10 cellular contexts compared by ENCODE assay signal in the genomic region with DNA sequence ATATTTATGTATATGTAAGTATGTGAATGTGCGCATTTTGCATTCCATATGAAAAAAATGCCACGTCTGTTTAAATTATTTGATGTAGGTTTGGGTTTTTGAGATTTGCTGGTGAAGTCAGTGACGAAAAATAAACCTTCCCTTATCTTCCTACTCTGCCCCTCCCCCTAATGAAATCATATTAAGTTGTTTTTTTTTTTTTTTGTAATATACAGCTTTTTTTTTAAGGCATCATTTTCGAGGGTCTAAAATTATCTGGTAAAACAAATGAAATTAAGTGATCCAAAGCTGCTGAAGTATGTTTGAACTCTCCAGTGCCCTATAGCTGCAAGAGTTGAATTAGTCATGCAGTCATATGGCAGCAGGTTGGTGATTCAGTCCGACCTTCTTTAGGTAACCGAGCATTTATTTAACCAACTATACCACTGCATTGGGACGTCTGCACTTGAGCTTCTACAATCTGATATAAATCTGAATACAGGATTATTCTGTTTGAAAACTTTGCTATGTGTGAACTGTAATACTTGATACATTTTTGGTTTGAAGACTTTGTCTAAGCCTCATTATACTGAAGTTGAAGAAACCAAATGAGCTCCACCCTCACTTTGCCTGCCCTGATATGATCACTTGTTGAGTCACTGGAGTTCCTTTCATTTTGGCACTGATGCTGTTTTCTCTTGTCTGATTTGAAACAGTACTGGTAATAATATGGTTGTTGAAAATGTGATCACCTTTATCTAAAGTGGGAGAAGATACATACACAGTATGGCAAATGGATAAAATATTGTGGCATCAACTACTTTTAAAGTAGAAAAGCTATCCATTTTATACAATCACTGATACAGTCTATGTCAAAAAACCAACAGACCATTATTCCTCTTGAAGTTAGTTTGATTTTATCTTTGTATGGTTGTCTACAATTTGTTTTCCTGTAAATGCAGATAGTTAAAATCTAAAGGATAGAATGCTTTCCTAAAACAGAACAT. TPM values are rescaled to one million over a fixed set of nuclear protein-coding genes. Genes with fewer than 3 reads are reported as not detected.
DNase-seq lines count a peak whose midpoint lies in the region; ATAC-seq lines count a peak whose summit lies in the region.
"Had no signal": no experiment of that assay in that cellular context is flagged by ENCODE, and none has a peak within 500 bp of the region (broad histone marks: within the 10 kb centered on the region; RNA-seq: fewer than 3 reads in every experiment).

No MANE protein-coding gene starts in this region.

- H3K4me3 ChIP-seq in muscle layer of duodenum (ENCODE audit: low read depth in 1 of 2, low read length in 2 of 2), result no peak overlapping the region

- no peaks in the 10 kb centered on the region for H3K27me3 Mint-ChIP-seq in activated naive CD8-positive, alpha-beta T cell treated with anti-CD3 and anti-CD28 coated beads, Interleukin-2, amount 50 U/mL, for 24 hours

- peak; percentile 84 for DNase-seq in Caki2 (ENCODE audit: low read depth)
- DNase-seq in LoVo (ENCODE audit: low spot score), result peak; percentile 60
- DNase-seq in activated naive CD8-positive, alpha-beta T cell treated with anti-CD3 and anti-CD28 coated beads, Interleukin-2, amount 50 U/mL, for 24 hours, result no peak
- DNase-seq in DMS114 treated with DMSO at 0.1 percent for 48 hours (lab: John Stamatoyannopoulos, UW; ENCODE audit: unreplicated experiment), result no peak
- DNase-seq: KBM-7, SHP77 treated with DMSO at 0.1 percent for 48 hours had no signal

- H3K9me3 ChIP-seq in muscle layer of duodenum (ENCODE audit: control insufficient read depth in 1 of 2, low read length in 2 of 2), result no peaks in the 10 kb centered on the region

- peak; percentile 83 for ATAC-seq in activated naive CD8-positive, alpha-beta T cell treated with anti-CD3 and anti-CD28 coated beads, Interleukin-2, amount 50 U/mL, for 24 hours
- ATAC-seq in GM19023 (IDR thresholded peaks at IDR 0.05; ENCODE audit: unreplicated experiment) (no peak), GM21737 (IDR thresholded peaks at IDR 0.05; ENCODE audit: unreplicated experiment) (no peak), HG03095 (IDR thresholded peaks at IDR 0.05; ENCODE audit: unreplicated experiment) (no peak)

- peak overlapping the region; percentile 4 for H3K27ac ChIP-seq in muscle layer of duodenum (ENCODE audit: low read length)

- in situ Hi-C loops in Caki2 (cut with HindIII; ENCODE audit: low pct_unique_long_range_greater_than_20kb, low sequenced_read_pairs), result no loop called here

- peaks cover 22% of the 10 kb centered on the region for H3K36me3 Mint-ChIP-seq in activated naive CD8-positive, alpha-beta T cell treated with anti-CD3 and anti-CD28 coated beads, Interleukin-2, amount 50 U/mL, for 24 hours (ENCODE audit: low read depth)

- no peak overlapping the region for H3K4me3 Mint-ChIP-seq in activated naive CD8-positive, alpha-beta T cell treated with anti-CD3 and anti-CD28 coated beads, Interleukin-2, amount 50 U/mL, for 24 hours

- H3K27ac Mint-ChIP-seq in activated naive CD8-positive, alpha-beta T cell treated with anti-CD3 and anti-CD28 coated beads, Interleukin-2, amount 50 U/mL, for 24 hours, result peak overlapping the region; percentile 63

- no peaks in the 10 kb centered on the region for H3K9me3 Mint-ChIP-seq in activated naive CD8-positive, alpha-beta T cell treated with anti-CD3 and anti-CD28 coated beads, Interleukin-2, amount 50 U/mL, for 24 hours

- H3K4me1 ChIP-seq in muscle layer of duodenum (ENCODE audit: control insufficient read depth in 1 of 2, insufficient read depth in 2 of 2, low read length in 2 of 2), result peaks cover 4 to 45% of the 10 kb centered on the region in 2 donors

- H3K4me1 Mint-ChIP-seq in activated naive CD8-positive, alpha-beta T cell treated with anti-CD3 and anti-CD28 coated beads, Interleukin-2, amount 50 U/mL, for 24 hours, result peaks cover 67% of the 10 kb centered on the region

- peaks cover 0 to 14% of the 10 kb centered on the region in 2 donors for H3K36me3 ChIP-seq in muscle layer of duodenum (ENCODE audit: control insufficient read depth in 1 of 2, insufficient read depth in 2 of 2, low read length in 2 of 2)

- no peaks in the 10 kb centered on the region for H3K27me3 ChIP-seq in muscle layer of duodenum (ENCODE audit: low read depth, low read length)

RNA-seq across cellular contexts. Expression of a gene that starts 11.7 kb away (rescaled TPM):
- total RNA-seq in Caki2 (2014; rRNA removed; shearing (Covaris generic); ENCODE audit: low replicate concordance), result 5.7 and 8.4 TPM in 2 replicates

RNA-seq across cellular contexts. Expression of a gene that starts 35.6 kb away (rescaled TPM):
- total RNA-seq in Caki2 (2014; rRNA removed; shearing (Covaris generic); ENCODE audit: low replicate concordance), result 0.14 TPM in 1 of 2 replicates, not detected in the other

RNA-seq across cellular contexts. Expression of a gene that starts 45.5 kb away (rescaled TPM):
- not detected in 2 replicates for total RNA-seq in Caki2 (2014; rRNA removed; shearing (Covaris generic); ENCODE audit: low replicate concordance)

RNA-seq across cellular contexts. Expression of a gene that starts 46.4 kb away (rescaled TPM):
- total RNA-seq in Caki2 (2014; rRNA removed; shearing (Covaris generic); ENCODE audit: low replicate concordance), result 49.8 and 92.3 TPM in 2 replicates

RNA-seq across cellular contexts. Expression of a gene that starts 48.4 kb away (rescaled TPM):
- not detected in 2 replicates for total RNA-seq in Caki2 (2014; rRNA removed; shearing (Covaris generic); ENCODE audit: low replicate concordance)

Comparison
In these comparisons a context has a peak if more than half of its experiments do, and no peak if none do; other contexts are left out.
1. DNase-seq: peak in Caki2 (single experiment) and LoVo (single experiment); none in activated naive CD8-positive, alpha-beta T cell treated with anti-CD3 and anti-CD28 coated beads, Interleukin-2, amount 50 U/mL, for 24 hours (single experiment) and DMS114 treated with DMSO at 0.1 percent for 48 hours (single experiment).